In genomic region chr1:82979593-82980230, GRCh38 we compare ENCODE assay signal across 8 cellular contexts.
DNase-seq lines count a peak whose midpoint lies in the region; ATAC-seq, FAIRE-seq and TF ChIP-seq lines count a peak whose summit lies in the region.

No MANE protein-coding gene starts in this region.

- no peaks in the 10 kb centered on the region for H3F3A ChIP-seq in PC-9 (ENCODE audit: insufficient read depth, low read depth)

- peak; percentile 29 for DNase-seq in GM13976 (ENCODE audit: low spot score)
- DNase-seq in NOMO-1 (lab: John Stamatoyannopoulos, UW; ENCODE audit: unreplicated experiment in 2 of 2) = peak; percentile 33 to 75
- no peak for DNase-seq in stimulated activated CD4-positive, alpha-beta T cell treated with anti-CD3 and anti-CD28 coated beads, Interleukin-2, amount 100 ng/mL, for 24 hours
- no peak for DNase-seq in PC-9
- DNase-seq in UCSD-AML1 (lab: John Stamatoyannopoulos, UW; ENCODE audit: unreplicated experiment) = no peak
- no peak for DNase-seq in frontal cortex (ENCODE audit: low spot score in 2 of 2)

- TF ChIP-seq CTCF in GM13976 (IDR thresholded peaks at IDR 0.05; ENCODE audit: borderline replicate concordance, control extremely low read depth, extremely low read depth, insufficient read depth, missing control alignments) (no peak), PC-9 (conservative IDR thresholded peaks at IDR 0.05) (no peak)

- peaks cover 8% of the 10 kb centered on the region; the same call in 1 of the 2 replicates for H3K4me1 ChIP-seq in PC-9 (replicated peaks; ENCODE audit: insufficient read depth)

- no peak for FAIRE-seq in frontal cortex (lab: Jason Lieb, UNC)

- no peak overlapping the region for H3K4me3 ChIP-seq in PC-9

- no peak overlapping the region for H3K4me2 ChIP-seq in PC-9

- H2AFZ ChIP-seq in PC-9 = no peak overlapping the region

- intact Hi-C loops in PC-9 (cut with micrococcal nuclease; ENCODE audit: unreplicated experiment) = no loop called here

- ATAC-seq in GM21526 (IDR thresholded peaks at IDR 0.05; ENCODE audit: low FRiP score, unreplicated experiment) = peak; percentile 99
- peak; percentile 95 for ATAC-seq in HG03439 (IDR thresholded peaks at IDR 0.05; ENCODE audit: unreplicated experiment)

- H3K9me2 ChIP-seq in PC-9 (ENCODE audit: insufficient read depth) = no peaks in the 10 kb centered on the region

- no peaks in the 10 kb centered on the region; the same call in 1 of the 2 replicates for H3K9me3 ChIP-seq in PC-9 (ENCODE audit: insufficient read depth, low read depth)

- no TSS peak for BruUV-seq in PC-9 (replicated peaks; lab: Mats Ljungman, UMichigan)

- no peaks in the 10 kb centered on the region for H3K79me2 ChIP-seq in PC-9 (ENCODE audit: low read depth)

- in situ Hi-C loops in GM13976 (cut with MboI; ENCODE audit: low sequenced_read_pairs, unreplicated experiment) = no loop called here

- H4K20me1 ChIP-seq in PC-9 (ENCODE audit: insufficient read depth) = no peaks in the 10 kb centered on the region

- H3K27me3 ChIP-seq in PC-9 (ENCODE audit: insufficient read depth, low read depth) = no peaks in the 10 kb centered on the region

- H3K27ac ChIP-seq in PC-9 = no peak overlapping the region

- no peaks in the 10 kb centered on the region for H3K36me3 ChIP-seq in PC-9 (ENCODE audit: low read depth)

- POLR2A ChIA-PET in PC-9 (lab: Charles Lee; ENCODE audit: unreplicated experiment) = no interaction called here

- CTCF ChIA-PET in PC-9 (lab: Charles Lee) = no interaction called here

Comparison
In these comparisons a context has a peak if more than half of its experiments do, and no peak if none do; other contexts are left out.
1. DNase-seq: peak in GM13976 (single experiment) and NOMO-1 (2 of 2); none in stimulated activated CD4-positive, alpha-beta T cell treated with anti-CD3 and anti-CD28 coated beads, Interleukin-2, amount 100 ng/mL, for 24 hours (0 of 2), PC-9 (0 of 2), UCSD-AML1 (single experiment) and frontal cortex (0 of 2).